In the genomic region with DNA sequence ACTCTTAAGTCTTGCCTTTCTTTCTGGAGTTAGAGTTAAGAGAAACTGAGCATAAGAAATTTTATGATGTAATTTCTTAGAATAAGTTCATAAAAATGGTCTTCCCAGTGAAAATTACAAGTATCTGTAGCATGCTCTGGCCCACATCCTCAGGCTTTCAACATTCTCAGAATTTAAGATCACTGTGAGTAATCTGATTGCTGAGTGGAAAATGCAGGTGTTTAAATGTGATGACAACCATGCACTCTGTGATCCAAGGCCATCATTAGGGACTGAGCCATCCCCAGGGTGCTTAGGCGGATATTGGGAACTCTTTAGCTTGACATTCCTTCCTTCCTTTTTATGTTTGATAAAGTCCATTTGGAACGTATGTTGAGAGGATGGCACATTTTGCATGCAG, we compare ENCODE assay signal across 17 cellular contexts.
"Had no signal": no experiment of that assay in that cellular context is flagged by ENCODE, and none has a peak within 500 bp of the region (broad histone marks: within the 10 kb centered on the region; RNA-seq: fewer than 3 reads in every experiment).

No MANE protein-coding gene starts in this region.

- DNase-seq: activated gamma-delta T cell treated with Interleukin-2 at 50 U/mL for 16 hours; central memory CD4-positive, alpha-beta T cell; effector CD4-positive, alpha-beta T cell; gastrocnemius medialis; heart right ventricle; left lung; mucosa of descending colon; nephron progenitor cell; pancreas; stimulated activated CD4-positive, alpha-beta T cell treated with anti-CD3 and anti-CD28 coated beads, Interleukin-2, amount 100 ng/mL, for 48 hours; stimulated activated CD8-positive, alpha-beta memory T cell treated with anti-CD3 and anti-CD28 coated beads, Interleukin-4, amount 100 ng/mL, for 48 hours; SW 1271; tibial artery; WERI-Rb-1 had no signal

- H3K4me1 ChIP-seq: pancreas, tibial artery had no signal

- H3K27ac Mint-ChIP-seq: nephron progenitor cell had no signal

- H3K4me3 Mint-ChIP-seq: nephron progenitor cell had no signal

- H3K9me3 ChIP-seq: gastrocnemius medialis, left lung, mucosa of descending colon, pancreas, SJSA1, tibial artery had no signal

- H3K27ac ChIP-seq: coronary artery, gastrocnemius medialis, heart right ventricle, left lung, pancreas, RWPE1, SJSA1, tibial artery, WERI-Rb-1 had no signal

- ATAC-seq: gastrocnemius medialis, heart right ventricle, left lung, mucosa of descending colon, pancreas had no signal

- H3K36me3 ChIP-seq: gastrocnemius medialis, heart right ventricle, left lung, pancreas, SJSA1, tibial artery, WERI-Rb-1 had no signal

- H3K4me3 ChIP-seq: coronary artery, gastrocnemius medialis, heart right ventricle, left lung, mucosa of descending colon, pancreas, SJSA1, tibial artery had no signal

- H3K27me3 ChIP-seq: gastrocnemius medialis, heart right ventricle, left lung, pancreas, SJSA1, tibial artery had no signal
